ENCODE assay signal across 17 cellular contexts in the genomic region with DNA sequence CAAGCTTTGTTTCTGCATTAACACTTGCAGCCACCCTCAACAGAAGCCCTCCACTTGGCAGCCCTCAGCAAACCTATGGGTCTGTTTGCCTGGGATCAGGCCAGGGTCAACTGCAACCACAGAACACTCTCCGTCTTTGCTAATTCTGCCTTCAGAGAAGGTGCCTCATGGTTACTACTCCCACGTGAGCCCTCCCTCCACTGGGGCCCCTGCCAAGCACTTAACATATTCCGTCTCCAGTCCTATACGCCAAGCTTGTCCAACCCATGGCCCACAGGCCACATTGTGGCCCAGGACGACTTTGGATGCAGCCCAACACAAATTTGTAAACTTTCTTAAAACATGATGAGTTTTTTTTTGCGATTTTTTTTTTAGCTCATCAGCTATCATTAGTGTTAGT. TPM values are rescaled to one million over a fixed set of nuclear protein-coding genes. Genes with fewer than 3 reads are reported as not detected.
"Had no signal": no experiment of that assay in that cellular context is flagged by ENCODE, and none has a peak within 500 bp of the region (broad histone marks: within the 10 kb centered on the region; RNA-seq: fewer than 3 reads in every experiment).

No MANE protein-coding gene starts in this region.

- H3K36me3 ChIP-seq: esophagus squamous epithelium, left lung, neural progenitor cell, ovary, right lobe of liver, stomach had no signal

- DNase-seq: effector memory CD8-positive, alpha-beta T cell; esophagus squamous epithelium; glutamatergic neuron; immature natural killer cell; left lung; naive thymus-derived CD8-positive, alpha-beta T cell; right lobe of liver; stimulated activated CD4-positive, alpha-beta T cell treated with anti-CD3 and anti-CD28 coated beads, Interleukin-2, amount 100 ng/mL, for 24 hours; stimulated activated naive CD4-positive, alpha-beta T cell; stomach had no signal

- FAIRE-seq: colon, keratinocyte, urothelium cell line had no signal

- H3K27ac ChIP-seq: left lung, neural progenitor cell, right lobe of liver had no signal

- H3K27me3 ChIP-seq: gastroesophageal sphincter, neural progenitor cell, ovary, right lobe of liver, stomach had no signal

- H3K9me3 ChIP-seq: esophagus squamous epithelium, gastroesophageal sphincter, left lung, ovary, right lobe of liver, stomach had no signal

- H3K4me3 ChIP-seq: left lung, lung, neural progenitor cell, ovary, right lobe of liver, stomach had no signal

- ATAC-seq: effector memory CD8-positive, alpha-beta T cell; naive thymus-derived CD8-positive, alpha-beta T cell; right lobe of liver had no signal

- H3K4me1 ChIP-seq: neural progenitor cell, right lobe of liver had no signal

- H3K9ac ChIP-seq: neural progenitor cell had no signal

- H2AFZ ChIP-seq: neural progenitor cell had no signal

- H3K4me2 ChIP-seq: neural progenitor cell had no signal

RNA-seq across cellular contexts. Expression of a gene that starts 54.7 kb away (rescaled TPM):
- total RNA-seq: naive thymus-derived CD8-positive, alpha-beta T cell had no signal
- polyA plus RNA-seq: naive thymus-derived CD8-positive, alpha-beta T cell had no signal
